Comparison of ENCODE assay signal across 7 cellular contexts in the genomic region with DNA sequence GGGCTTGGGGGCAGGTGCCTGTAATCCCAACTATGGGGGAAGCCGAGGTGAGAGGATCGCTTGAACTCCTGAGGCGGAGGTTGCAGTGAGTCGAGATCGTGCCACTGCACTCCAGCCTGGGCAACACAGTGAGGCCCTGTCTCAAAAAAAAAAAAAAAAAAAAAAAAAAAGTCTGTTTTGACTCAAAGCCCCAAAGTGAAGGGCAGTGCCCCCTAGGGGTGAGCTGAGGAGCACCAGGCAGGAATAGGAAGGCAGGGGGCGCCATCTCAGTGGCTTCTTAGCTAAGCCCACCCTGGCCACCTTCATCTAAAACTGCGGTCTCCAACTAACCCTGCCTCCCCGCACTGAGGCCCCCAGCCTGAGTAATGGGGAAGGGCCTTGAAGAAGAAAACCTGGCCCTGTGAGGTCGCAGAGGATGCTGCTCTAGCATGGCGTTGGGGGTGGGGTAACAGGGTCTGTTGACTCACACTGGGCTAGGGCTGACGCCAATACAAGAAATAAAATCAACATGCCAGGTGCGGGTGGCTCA. TPM values are rescaled to one million over a fixed set of nuclear protein-coding genes. Genes with fewer than 3 reads are reported as not detected.
DNase-seq lines count a peak whose midpoint lies in the region; ATAC-seq and TF ChIP-seq lines count a peak whose summit lies in the region.

No MANE protein-coding gene starts in this region.

- H3K4me3 Mint-ChIP-seq in activated T-cell treated with anti-CD3 and anti-CD28 coated beads, Interleukin-2, amount 50 U/mL, for 72 hours = no peak overlapping the region

- H3K27me3 ChIP-seq in iPS DF 6.9 (ENCODE audit: control insufficient read depth, insufficient read depth, low read length) (no peaks in the 10 kb centered on the region), thoracic aorta (replicated peaks; ENCODE audit: insufficient read depth) (no peaks in the 10 kb centered on the region)

- H3K9me3 Mint-ChIP-seq in activated T-cell treated with anti-CD3 and anti-CD28 coated beads, Interleukin-2, amount 50 U/mL, for 72 hours = no peaks in the 10 kb centered on the region

- H3K4me3 ChIP-seq in GM12864 (ENCODE audit: low read depth, low read length) = no peak overlapping the region
- no peak overlapping the region for H3K4me3 ChIP-seq in NB4 (ENCODE audit: low read depth, low read length)
- H3K4me3 ChIP-seq in iPS DF 6.9 (ENCODE audit: low read length) = no peak overlapping the region
- no peak overlapping the region for H3K4me3 ChIP-seq in thoracic aorta

- ATAC-seq in activated T-cell treated with anti-CD3 and anti-CD28 coated beads, Interleukin-2, amount 50 U/mL, for 72 hours (replicated peaks in 1 of 2) = peak; percentile 60 to 68
- ATAC-seq in thoracic aorta (ENCODE audit: insufficient number of reproducible peaks, low FRiP score, low read depth) = no peak
- no peak for ATAC-seq in HG02759 (IDR thresholded peaks at IDR 0.05; ENCODE audit: unreplicated experiment)
- no peak for ATAC-seq in GM19023 (IDR thresholded peaks at IDR 0.05; ENCODE audit: unreplicated experiment)

- H3K4me1 ChIP-seq in iPS DF 6.9 (ENCODE audit: control insufficient read depth, insufficient read depth, low read length) (peaks cover 32% of the 10 kb centered on the region), thoracic aorta (ENCODE audit: control insufficient read depth in 1 of 2, low read depth in 2 of 2) (no peaks in the 10 kb centered on the region)

- H3K27ac ChIP-seq in iPS DF 6.9 (ENCODE audit: low read length) = no peak overlapping the region
- H3K27ac ChIP-seq in thoracic aorta = no peak overlapping the region

- TF ChIP-seq POLR2A in NB4 (IDR thresholded peaks at IDR 0.05; ENCODE audit: extremely low read depth, insufficient read length) = no peak

- H3K36me3 ChIP-seq in iPS DF 6.9 (ENCODE audit: control insufficient read depth, insufficient read depth, low read length) (peaks cover 38% of the 10 kb centered on the region), thoracic aorta (no peaks in the 10 kb centered on the region)

- H3K36me3 Mint-ChIP-seq in activated T-cell treated with anti-CD3 and anti-CD28 coated beads, Interleukin-2, amount 50 U/mL, for 72 hours (ENCODE audit: insufficient read depth in 2 of 2) = no peaks in the 10 kb centered on the region

- TF ChIP-seq CTCF in GM12864 (IDR thresholded peaks at IDR 0.05; ENCODE audit: low read depth, low read length, missing control alignments) (peak; percentile 79), NB4 (IDR thresholded peaks at IDR 0.05; ENCODE audit: low read depth, low read length) (peak; percentile 98), thoracic aorta (IDR thresholded peaks at IDR 0.05) (peak; percentile 35)

- H3K27me3 Mint-ChIP-seq in activated T-cell treated with anti-CD3 and anti-CD28 coated beads, Interleukin-2, amount 50 U/mL, for 72 hours (ENCODE audit: low read depth) = no peaks in the 10 kb centered on the region

- H3K9me3 ChIP-seq in iPS DF 6.9 (ENCODE audit: control insufficient read depth, insufficient read depth, low read length) = no peaks in the 10 kb centered on the region
- no peaks in the 10 kb centered on the region for H3K9me3 ChIP-seq in thoracic aorta

- H3K4me1 Mint-ChIP-seq in activated T-cell treated with anti-CD3 and anti-CD28 coated beads, Interleukin-2, amount 50 U/mL, for 72 hours (ENCODE audit: low read depth) = peaks cover 9% of the 10 kb centered on the region

- no CpG with 5 or more reads among the region's 12 CpGs for WGBS in iPS DF 6.9 (ENCODE audit: insufficient coverage, insufficient read length)

- no peak overlapping the region for H3K27ac Mint-ChIP-seq in activated T-cell treated with anti-CD3 and anti-CD28 coated beads, Interleukin-2, amount 50 U/mL, for 72 hours

- DNase-seq in GM12864 (ENCODE audit: low read depth) = no peak
- DNase-seq in NB4 (ENCODE audit: low read depth) = peak; percentile 69
- peak; percentile 70 to 72 for DNase-seq in activated T-cell treated with anti-CD3 and anti-CD28 coated beads, Interleukin-2, amount 50 U/mL, for 72 hours
- peak; percentile 72 for DNase-seq in iPS DF 6.9 (ENCODE audit: low read depth, low spot score)
- no peak for DNase-seq in thoracic aorta (ENCODE audit: low spot score)

RNA-seq across cellular contexts. Expression of a gene that starts 9.8 kb away (rescaled TPM):
- under 1 TPM; 0.60 TPM for total RNA-seq in activated T-cell treated with anti-CD3 and anti-CD28 coated beads, Interleukin-2, amount 50 U/mL, for 72 hours
- 10 to 100 TPM; 23.0 to 50.8 TPM for total RNA-seq in thoracic aorta

Comparison
In these comparisons a context has a peak if more than half of its experiments do, and no peak if none do; other contexts are left out.
1. DNase-seq: peak in NB4 (single experiment), activated T-cell treated with anti-CD3 and anti-CD28 coated beads, Interleukin-2, amount 50 U/mL, for 72 hours (2 of 2) and iPS DF 6.9 (single experiment); none in GM12864 (single experiment) and thoracic aorta (single experiment).
2. CTCF ChIP-seq: peak in every context shown above with its lines; median percentile 98 in NB4; 79 in GM12864; 35 in thoracic aorta.
3. ATAC-seq: peak in activated T-cell treated with anti-CD3 and anti-CD28 coated beads, Interleukin-2, amount 50 U/mL, for 72 hours (2 of 2); none in thoracic aorta (single experiment), HG02759 (single experiment) and GM19023 (single experiment).
4. RNA of a gene that starts 9.8 kb away (total RNA-seq): 23.0 to 50.8 TPM in thoracic aorta; 0.60 TPM in activated T-cell treated with anti-CD3 and anti-CD28 coated beads, Interleukin-2, amount 50 U/mL, for 72 hours; every median in the first group is over 10 times any median in the second.